In genomic region chr1:44810101-44810761, GRCh38 we compare ENCODE assay signal across 9 cellular contexts. TPM values are rescaled to one million over a fixed set of nuclear protein-coding genes. Genes with fewer than 3 reads are reported as not detected.
DNase-seq lines count a peak whose midpoint lies in the region; ATAC-seq and TF ChIP-seq lines count a peak whose summit lies in the region.
"Had no signal": no experiment of that assay in that cellular context is flagged by ENCODE, and none has a peak within 500 bp of the region (broad histone marks: within the 10 kb centered on the region; RNA-seq: fewer than 3 reads in every experiment).

No MANE protein-coding gene starts in this region.

- H3K36me3 Mint-ChIP-seq in stimulated activated memory B cell treated with anti-CD40 and anti-IgM and Interleukin-4, amounts not matched to agents 10 μg/mL and 1 μg/mL and 100 μg/mL, for 72 hours = peaks cover 23% of the 10 kb centered on the region

- peak overlapping the region; percentile 97 for H3K27ac ChIP-seq in adipose tissue (ENCODE audit: low read depth, low read length)

- TF ChIP-seq POLR2A in GM18505 (IDR thresholded peaks at IDR 0.05; ENCODE audit: borderline replicate concordance, extremely low read depth, insufficient read depth, insufficient read length) = no peak

- no peaks in the 10 kb centered on the region for H4K20me1 ChIP-seq in Loucy (ENCODE audit: insufficient read depth, low read length, poor library complexity, severe bottlenecking)

- no peaks in the 10 kb centered on the region for H3K9me2 ChIP-seq in Loucy (replicated peaks; ENCODE audit: low read depth, low read length)

- 26 to 39% (median 33%) methylated on average over 12 of the region's 12 CpGs for WGBS in adipose tissue, 3 donors

- ATAC-seq in stimulated activated memory B cell treated with anti-CD40 and anti-IgM and Interleukin-4, amounts not matched to agents 10 μg/mL and 1 μg/mL and 100 μg/mL, for 72 hours = peak; percentile 51
- no peak for ATAC-seq in GM18505 (IDR thresholded peaks at IDR 0.05; ENCODE audit: unreplicated experiment)

- H3K9me3 ChIP-seq in Loucy (ENCODE audit: insufficient read depth, low read depth, low read length) = no peaks in the 10 kb centered on the region

- no peaks in the 10 kb centered on the region for H3K27me3 ChIP-seq in Loucy (ENCODE audit: insufficient read depth, low read length, poor library complexity, severe bottlenecking)

- peak overlapping the region; percentile 24 for H3K4me2 ChIP-seq in Loucy (ENCODE audit: low read depth, low read length, poor library complexity, severe bottlenecking)

- peak; percentile 49 for DNase-seq in A172 (ENCODE audit: low spot score)
- DNase-seq in iris pigment epithelial cell (ENCODE audit: low read depth) = peak; percentile 42
- DNase-seq in DMS53 (lab: John Stamatoyannopoulos, UW) = no peak
- no peak for DNase-seq in NCI-H1105 (lab: John Stamatoyannopoulos, UW)

- peaks cover 29% of the 10 kb centered on the region for H3K4me1 ChIP-seq in Loucy (ENCODE audit: insufficient read depth, low read length, poor library complexity, severe bottlenecking)

- H3K4me3 Mint-ChIP-seq in stimulated activated memory B cell treated with anti-CD40 and anti-IgM and Interleukin-4, amounts not matched to agents 10 μg/mL and 1 μg/mL and 100 μg/mL, for 72 hours = peak overlapping the region; percentile 27

- no peak overlapping the region for H2AFZ ChIP-seq in Loucy (ENCODE audit: low read length)

- H3F3A ChIP-seq in Loucy (ENCODE audit: low read depth) = no peaks in the 10 kb centered on the region

- peak overlapping the region; percentile 96 for H3K27ac Mint-ChIP-seq in stimulated activated memory B cell treated with anti-CD40 and anti-IgM and Interleukin-4, amounts not matched to agents 10 μg/mL and 1 μg/mL and 100 μg/mL, for 72 hours

- H3K27me3 Mint-ChIP-seq in stimulated activated memory B cell treated with anti-CD40 and anti-IgM and Interleukin-4, amounts not matched to agents 10 μg/mL and 1 μg/mL and 100 μg/mL, for 72 hours = no peaks in the 10 kb centered on the region

- TF ChIP-seq CTCF in Loucy (conservative IDR thresholded peaks at IDR 0.05; ENCODE audit: low read length) = no peak

- H3K9me3 Mint-ChIP-seq in stimulated activated memory B cell treated with anti-CD40 and anti-IgM and Interleukin-4, amounts not matched to agents 10 μg/mL and 1 μg/mL and 100 μg/mL, for 72 hours = no peaks in the 10 kb centered on the region

- H3K4me3 ChIP-seq in Loucy (ENCODE audit: low read length, poor library complexity, severe bottlenecking) = no peak overlapping the region

- H3K4me1 Mint-ChIP-seq in stimulated activated memory B cell treated with anti-CD40 and anti-IgM and Interleukin-4, amounts not matched to agents 10 μg/mL and 1 μg/mL and 100 μg/mL, for 72 hours = peaks cover 80% of the 10 kb centered on the region

- no peaks in the 10 kb centered on the region for H3K36me3 ChIP-seq in Loucy (ENCODE audit: insufficient read depth, low read length)

- peak overlapping the region; percentile 27 for H3K9ac ChIP-seq in Loucy (ENCODE audit: low read depth, low read length, poor library complexity, severe bottlenecking)

- H3K79me2 ChIP-seq in Loucy (ENCODE audit: insufficient read depth, low read length) = 0 out of 2 replicates have a peak, but pooled peaks cover 4% of the 10 kb centered on the region

RNA-seq across cellular contexts. Expression of gene BTBD19, which starts 1.9 kb away (rescaled TPM):
- 4.8 and 9.4 TPM in 2 replicates for total RNA-seq in A172 (2014; rRNA removed; shearing (Covaris generic))
- 10 to 100 TPM in 2 of 3 donors, 1 to 10 TPM in 1; 1.6 to 12.0 (median 10.8) TPM for polyA plus RNA-seq in adipose tissue

RNA-seq across cellular contexts. Expression of gene DYNLT4, which starts 3.1 kb away (rescaled TPM):
- 6.3 TPM in 1 of 2 replicates, not detected in the other for total RNA-seq in A172 (2014; rRNA removed; shearing (Covaris generic))
- polyA plus RNA-seq in adipose tissue = under 1 TPM in 2 of 3 donors, not detected in 1; 0.25 to 0.74 TPM

RNA-seq across cellular contexts. Expression of gene PLK3, which starts 10.1 kb away (rescaled TPM):
- total RNA-seq in A172 (2014; rRNA removed; shearing (Covaris generic)) = 11.3 and 15.9 TPM in 2 replicates
- 10 to 100 TPM in 2 of 3 donors, 1 to 10 TPM in 1; 6.7 to 50.9 (median 39.8) TPM for polyA plus RNA-seq in adipose tissue

RNA-seq across cellular contexts. Expression of gene BEST4, which starts 22.3 kb away (rescaled TPM):
- 0.05 TPM in 1 of 2 replicates, not detected in the other for total RNA-seq in A172 (2014; rRNA removed; shearing (Covaris generic))
- under 1 TPM in 2 of 3 donors, not detected in 1; 0.16 to 0.21 TPM for polyA plus RNA-seq in adipose tissue
- total RNA-seq: dermis microvascular lymphatic vessel endothelial cell had no signal

RNA-seq across cellular contexts. Expression of gene PTCH2, which starts 32.8 kb away (rescaled TPM):
- total RNA-seq in A172 (2014; rRNA removed; shearing (Covaris generic)) = not detected in 2 replicates
- under 1 TPM; 0.26 to 0.56 (median 0.37) TPM for polyA plus RNA-seq in adipose tissue

Comparison
In these comparisons a context has a peak if more than half of its experiments do, and no peak if none do; other contexts are left out.
1. DNase-seq: peak in A172 (single experiment) and iris pigment epithelial cell (single experiment); none in DMS53 (single experiment) and NCI-H1105 (single experiment).